Comparison of ENCODE assay signal across 9 cellular contexts in genomic region chr10:130341325-130341724, GRCh38.
DNase-seq lines count a peak whose midpoint lies in the region; ATAC-seq and TF ChIP-seq lines count a peak whose summit lies in the region.
"Had no signal": no experiment of that assay in that cellular context is flagged by ENCODE, and none has a peak within 500 bp of the region (broad histone marks: within the 10 kb centered on the region; RNA-seq: fewer than 3 reads in every experiment).

No MANE protein-coding gene starts in this region.

- no peak for TF ChIP-seq EP300 in neural cell (conservative IDR thresholded peaks at IDR 0.05; ENCODE audit: poor library complexity, severe bottlenecking)

- no peak overlapping the region for H2AFZ ChIP-seq in neural cell (ENCODE audit: low read depth, low read length)

- WGBS in aorta, 2 donors = 6 to 10% methylated on average over 6 of the region's 6 CpGs

- H3F3A ChIP-seq in neural cell (ENCODE audit: insufficient read depth, low read length, poor library complexity, severe bottlenecking) = no peaks in the 10 kb centered on the region

- H3K4me2 ChIP-seq in neural cell (ENCODE audit: low read length) = no peak overlapping the region

- H3K36me3 Mint-ChIP-seq in brain = no peaks in the 10 kb centered on the region

- intact Hi-C loops in aorta (cut with DNase I) = no loop called here

- H3K27me3 ChIP-seq in neural cell (ENCODE audit: insufficient read depth, low read depth, low read length) (no peaks in the 10 kb centered on the region), aorta (ENCODE audit: control insufficient read depth in 1 of 2, insufficient read depth in 2 of 2, low read length in 1 of 2) (no peaks in the 10 kb centered on the region)
- H3K27me3 ChIP-seq: tibial nerve had no signal

- H3K4me3 Mint-ChIP-seq in brain = no peak overlapping the region

- DNase-seq in NCI-H345 (lab: John Stamatoyannopoulos, UW) = peak; percentile 3
- no peak for DNase-seq in NCI-H345 treated with DMSO at 0.1 percent for 48 hours (lab: John Stamatoyannopoulos, UW; ENCODE audit: unreplicated experiment)
- DNase-seq in HuH-7 (ENCODE audit: low spot score) = peak; percentile 38
- no peak for DNase-seq in aorta
- DNase-seq in SW 1271 (lab: John Stamatoyannopoulos, UW) = no peak

- no peaks in the 10 kb centered on the region for H3K4me1 ChIP-seq in aorta (ENCODE audit: control insufficient read depth in 1 of 2, insufficient read depth in 2 of 2, low read length in 2 of 2)
- H3K4me1 ChIP-seq: tibial nerve had no signal

- H3K9me3 ChIP-seq in neural cell (ENCODE audit: low read length) = no peaks in the 10 kb centered on the region
- no peaks in the 10 kb centered on the region for H3K9me3 ChIP-seq in aorta (ENCODE audit: control insufficient read depth, low read length)
- H3K9me3 ChIP-seq: tibial nerve had no signal

- H3K79me2 ChIP-seq in neural cell (replicated peaks; ENCODE audit: insufficient read depth, low read length) = no peaks in the 10 kb centered on the region

- H3K27ac ChIP-seq in neural cell (ENCODE audit: low read length) (no peak overlapping the region), aorta (ENCODE audit: low read depth in 1 of 2, low read length in 2 of 2) (no peak overlapping the region)
- H3K27ac ChIP-seq: tibial nerve had no signal

- H3K27me3 Mint-ChIP-seq in brain = peaks cover 10% of the 10 kb centered on the region

- peak overlapping the region in 1 of 5 experiments; percentile 11 for H3K27ac Mint-ChIP-seq in brain

- H3K4me3 ChIP-seq in neural cell (ENCODE audit: low read length) (no peak overlapping the region), aorta (ENCODE audit: low read length in 2 of 2) (no peak overlapping the region)
- H3K4me3 ChIP-seq: tibial nerve had no signal

- peak; percentile 54 to 85 for TF ChIP-seq CTCF in brain (conservative IDR thresholded peaks at IDR 0.05)
- peak; percentile 38 for TF ChIP-seq CTCF in neural cell (IDR thresholded peaks at IDR 0.05; ENCODE audit: poor library complexity, severe bottlenecking)

- no peaks in the 10 kb centered on the region for H3K4me1 Mint-ChIP-seq in brain

- peak; percentile 40 for TF ChIP-seq RAD21 in neural cell (conservative IDR thresholded peaks at IDR 0.05)

- peaks cover 0 to 57% (median 0%) of the 10 kb centered on the region in 5 experiments for H3K9me3 Mint-ChIP-seq in brain

- H4K20me1 ChIP-seq in neural cell (ENCODE audit: insufficient read depth) = no peaks in the 10 kb centered on the region

- no peaks in the 10 kb centered on the region for H3K9me2 ChIP-seq in neural cell (ENCODE audit: insufficient read depth, low read length)

- H3K9ac ChIP-seq in neural cell (ENCODE audit: low read length) = no peak overlapping the region

- H3K36me3 ChIP-seq in neural cell (ENCODE audit: insufficient read depth, low read length) = no peaks in the 10 kb centered on the region
- no peaks in the 10 kb centered on the region for H3K36me3 ChIP-seq in aorta (ENCODE audit: control insufficient read depth in 1 of 2, insufficient read depth in 2 of 2, low read length in 1 of 2)
- H3K36me3 ChIP-seq: tibial nerve had no signal

- ATAC-seq in aorta (ENCODE audit: low FRiP score) = no peak
- no peak for ATAC-seq in HG02852 (IDR thresholded peaks at IDR 0.05; ENCODE audit: unreplicated experiment)

TF ChIP-seq in neural cell, 6 proteins besides CTCF, POLR2A, EP300 and RAD21:
- TF ChIP-seq, protein P1, sequence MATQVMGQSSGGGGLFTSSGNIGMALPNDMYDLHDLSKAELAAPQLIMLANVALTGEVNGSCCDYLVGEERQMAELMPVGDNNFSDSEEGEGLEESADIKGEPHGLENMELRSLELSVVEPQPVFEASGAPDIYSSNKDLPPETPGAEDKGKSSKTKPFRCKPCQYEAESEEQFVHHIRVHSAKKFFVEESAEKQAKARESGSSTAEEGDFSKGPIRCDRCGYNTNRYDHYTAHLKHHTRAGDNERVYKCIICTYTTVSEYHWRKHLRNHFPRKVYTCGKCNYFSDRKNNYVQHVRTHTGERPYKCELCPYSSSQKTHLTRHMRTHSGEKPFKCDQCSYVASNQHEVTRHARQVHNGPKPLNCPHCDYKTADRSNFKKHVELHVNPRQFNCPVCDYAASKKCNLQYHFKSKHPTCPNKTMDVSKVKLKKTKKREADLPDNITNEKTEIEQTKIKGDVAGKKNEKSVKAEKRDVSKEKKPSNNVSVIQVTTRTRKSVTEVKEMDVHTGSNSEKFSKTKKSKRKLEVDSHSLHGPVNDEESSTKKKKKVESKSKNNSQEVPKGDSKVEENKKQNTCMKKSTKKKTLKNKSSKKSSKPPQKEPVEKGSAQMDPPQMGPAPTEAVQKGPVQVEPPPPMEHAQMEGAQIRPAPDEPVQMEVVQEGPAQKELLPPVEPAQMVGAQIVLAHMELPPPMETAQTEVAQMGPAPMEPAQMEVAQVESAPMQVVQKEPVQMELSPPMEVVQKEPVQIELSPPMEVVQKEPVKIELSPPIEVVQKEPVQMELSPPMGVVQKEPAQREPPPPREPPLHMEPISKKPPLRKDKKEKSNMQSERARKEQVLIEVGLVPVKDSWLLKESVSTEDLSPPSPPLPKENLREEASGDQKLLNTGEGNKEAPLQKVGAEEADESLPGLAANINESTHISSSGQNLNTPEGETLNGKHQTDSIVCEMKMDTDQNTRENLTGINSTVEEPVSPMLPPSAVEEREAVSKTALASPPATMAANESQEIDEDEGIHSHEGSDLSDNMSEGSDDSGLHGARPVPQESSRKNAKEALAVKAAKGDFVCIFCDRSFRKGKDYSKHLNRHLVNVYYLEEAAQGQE (IDR thresholded peaks at IDR 0.05; ENCODE audit: borderline replicate concordance) = no peak
- TF ChIP-seq POLR2AphosphoS5 (IDR thresholded peaks at IDR 0.05) = no peak
- TF ChIP-seq EZH2 (IDR thresholded peaks at IDR 0.05; ENCODE audit: borderline replicate concordance, insufficient read depth, low read length, poor library complexity, severe bottlenecking) = no peak
- no peak for TF ChIP-seq MXI1 (conservative IDR thresholded peaks at IDR 0.05; ENCODE audit: poor library complexity, severe bottlenecking)
- TF ChIP-seq TAF1 (IDR thresholded peaks at IDR 0.05; ENCODE audit: low read depth) = no peak
- no peak for TF ChIP-seq SMC3 (conservative IDR thresholded peaks at IDR 0.05; ENCODE audit: poor library complexity)
TF ChIP-seq in neural cell: peak in this region for 0.

Comparison
In these comparisons a context has a peak if more than half of its experiments do, and no peak if none do; other contexts are left out.
1. DNase-seq: peak in NCI-H345 (single experiment) and HuH-7 (single experiment); none in NCI-H345 treated with DMSO at 0.1 percent for 48 hours (single experiment), aorta (0 of 2) and SW 1271 (0 of 2).